In genomic region chr2:86482034-86482433, GRCh38 we compare ENCODE assay signal across 15 cellular contexts. TPM values are rescaled to one million over a fixed set of nuclear protein-coding genes. Genes with fewer than 3 reads are reported as not detected.
DNase-seq lines count a peak whose midpoint lies in the region; ATAC-seq and TF ChIP-seq lines count a peak whose summit lies in the region.
"Had no signal": no experiment of that assay in that cellular context is flagged by ENCODE, and none has a peak within 500 bp of the region (broad histone marks: within the 10 kb centered on the region; RNA-seq: fewer than 3 reads in every experiment).

No MANE protein-coding gene starts in this region.

- H3K4me1 Mint-ChIP-seq in activated T-helper 17 cell treated with anti-CD3 and anti-CD28 coated beads, Interleukin-2, amount 50 U/mL, for 72 hours: peaks cover 54% of the 10 kb centered on the region
- H3K4me1 Mint-ChIP-seq: IgD-negative memory B cell, neural progenitor cell had no signal

- H3F3A ChIP-seq in SK-N-SH (replicated peaks; ENCODE audit: insufficient read depth): no peaks in the 10 kb centered on the region

- TF ChIP-seq RAD21 in SK-N-SH (IDR thresholded peaks at IDR 0.05; ENCODE audit: low read length): no peak

- peak overlapping the region; percentile 13 for H3K4me3 Mint-ChIP-seq in activated T-helper 17 cell treated with anti-CD3 and anti-CD28 coated beads, Interleukin-2, amount 50 U/mL, for 72 hours
- H3K4me3 Mint-ChIP-seq: neural progenitor cell had no signal

- H3K36me3 ChIP-seq in heart right ventricle (peaks cover 0 to 100% (median 81%) of the 10 kb centered on the region in 9 donors), esophagus squamous epithelium (peaks cover 27 to 100% (median 39%) of the 10 kb centered on the region in 3 donors), tibial artery (peaks cover 88 to 97% (median 97%) of the 10 kb centered on the region in 3 donors), SK-N-SH (replicated peaks in 1 of 2; ENCODE audit: control insufficient read depth in 1 of 2, insufficient read depth in 2 of 2, low read length in 1 of 2) (peaks cover 89 to 98% of the 10 kb centered on the region in 2 experiments)

- WGBS in heart right ventricle, 2 donors: 90 to 92% methylated on average over 3 of the region's 3 CpGs
- WGBS in esophagus squamous epithelium, 2 donors: 67 to 83% methylated on average over 3 of the region's 3 CpGs
- WGBS in SK-N-SH (ENCODE audit: low lambda C conversion rate): 99% methylated on average over 3 of the region's 3 CpGs

- H3K4me2 ChIP-seq in SK-N-SH: no peak overlapping the region
- H3K4me2 ChIP-seq: neural progenitor cell, smooth muscle cell had no signal

- ATAC-seq in heart right ventricle (no peak), Right ventricle myocardium superior (ENCODE audit: poor library complexity) (no peak)
- peak; percentile 92 for ATAC-seq in activated T-helper 17 cell treated with anti-CD3 and anti-CD28 coated beads, Interleukin-2, amount 50 U/mL, for 72 hours (replicated peaks)
- ATAC-seq: HCT116 had no signal

- intact Hi-C loops in heart right ventricle (cut with DNase I) (no loop called here), Right ventricle myocardium superior (cut with DNase I) (no loop called here), esophagus squamous epithelium (cut with DNase I) (no loop called here), tibial artery (cut with DNase I; ENCODE audit: low total_unique reads) (no loop called here), head of caudate nucleus (cut with DNase I) (no loop called here)

- POLR2A ChIA-PET in SK-N-SH (lab: Yijun Ruan, JAX): no interaction called here

- H3K4me3 ChIP-seq in heart right ventricle (no peak overlapping the region), esophagus squamous epithelium (no peak overlapping the region), tibial artery (no peak overlapping the region), SK-N-SH (ENCODE audit: low read depth in 2 of 2, low read length in 1 of 2) (no peak overlapping the region)
- H3K4me3 ChIP-seq: neural progenitor cell, smooth muscle cell had no signal

- peaks cover 100% of the 10 kb centered on the region for H3K36me3 Mint-ChIP-seq in activated T-helper 17 cell treated with anti-CD3 and anti-CD28 coated beads, Interleukin-2, amount 50 U/mL, for 72 hours (ENCODE audit: low read depth)

- TF ChIP-seq POLR2A in esophagus squamous epithelium (IDR thresholded peaks at IDR 0.05): no peak

- no peaks in the 10 kb centered on the region for H3K9me3 Mint-ChIP-seq in activated T-helper 17 cell treated with anti-CD3 and anti-CD28 coated beads, Interleukin-2, amount 50 U/mL, for 72 hours
- H3K9me3 Mint-ChIP-seq: IgD-negative memory B cell, neural progenitor cell had no signal

- no peaks in the 10 kb centered on the region for H3K9me3 ChIP-seq in heart right ventricle
- no peaks in the 10 kb centered on the region for H3K9me3 ChIP-seq in esophagus squamous epithelium
- no peaks in the 10 kb centered on the region for H3K9me3 ChIP-seq in tibial artery
- no peaks in the 10 kb centered on the region for H3K9me3 ChIP-seq in SK-N-SH

- H3K27ac Mint-ChIP-seq in activated T-helper 17 cell treated with anti-CD3 and anti-CD28 coated beads, Interleukin-2, amount 50 U/mL, for 72 hours: peak overlapping the region; percentile 16
- H3K27ac Mint-ChIP-seq: neural progenitor cell had no signal

- H3K27me3 ChIP-seq in heart right ventricle (no peaks in the 10 kb centered on the region), esophagus squamous epithelium (no peaks in the 10 kb centered on the region), tibial artery (no peaks in the 10 kb centered on the region), SK-N-SH (ENCODE audit: insufficient read depth) (no peaks in the 10 kb centered on the region)
- H3K27me3 ChIP-seq: neural progenitor cell had no signal

- CTCF ChIA-PET in SK-N-SH (lab: Yijun Ruan, JAX): no interaction called here

- no peak overlapping the region for H2AFZ ChIP-seq in SK-N-SH (ENCODE audit: low read depth)
- H2AFZ ChIP-seq: neural progenitor cell had no signal

- DNase-seq in heart right ventricle (no peak), Right ventricle myocardium superior (no peak), esophagus squamous epithelium (lab: John Stamatoyannopoulos, UW) (no peak), tibial artery (no peak), activated gamma-delta T cell (lab: John Stamatoyannopoulos, UW) (no peak), head of caudate nucleus (no peak), SK-N-SH (no peak)
- DNase-seq: central memory CD4-positive, alpha-beta T cell; NCI-H2029; SW 1271 had no signal

- no peak for TF ChIP-seq EP300 in SK-N-SH (IDR thresholded peaks at IDR 0.05; ENCODE audit: borderline replicate concordance in 1 of 2, low read depth in 1 of 2, low read length in 1 of 2)

- 0 out of 2 replicates have a peak, but pooled peaks cover 4% of the 10 kb centered on the region for H3K79me2 ChIP-seq in SK-N-SH (ENCODE audit: insufficient read depth)

- H3K27me3 Mint-ChIP-seq in activated T-helper 17 cell treated with anti-CD3 and anti-CD28 coated beads, Interleukin-2, amount 50 U/mL, for 72 hours: no peaks in the 10 kb centered on the region
- H3K27me3 Mint-ChIP-seq: IgD-negative memory B cell had no signal

- no peak overlapping the region for H3K9ac ChIP-seq in SK-N-SH
- H3K9ac ChIP-seq: neural progenitor cell had no signal

- H3K9me2 ChIP-seq in SK-N-SH: no peaks in the 10 kb centered on the region

- H4K20me1 ChIP-seq in SK-N-SH (ENCODE audit: insufficient read depth): peaks cover 3% of the 10 kb centered on the region

- TF ChIP-seq CTCF in heart right ventricle (IDR thresholded peaks at IDR 0.05): no peak
- TF ChIP-seq CTCF in esophagus squamous epithelium (IDR thresholded peaks at IDR 0.05): no peak
- TF ChIP-seq CTCF in tibial artery (IDR thresholded peaks at IDR 0.05): no peak
- TF ChIP-seq CTCF in SK-N-SH (IDR thresholded peaks at IDR 0.05): no peak

- H3K27ac ChIP-seq in heart right ventricle: peak overlapping the region in 6 of 10 donors; percentile 11 to 46 (median 27)
- peak overlapping the region in 3 of 4 donors; percentile 59 to 78 (median 64) for H3K27ac ChIP-seq in esophagus squamous epithelium
- H3K27ac ChIP-seq in tibial artery: peak overlapping the region; percentile 76 to 80
- H3K27ac ChIP-seq in SK-N-SH (ENCODE audit: low read depth in 2 of 2, low read length in 1 of 2): no peak overlapping the region
- H3K27ac ChIP-seq: neural progenitor cell had no signal

- H3K4me1 ChIP-seq in heart right ventricle: peaks cover 3 to 60% (median 25%) of the 10 kb centered on the region in 9 donors
- H3K4me1 ChIP-seq in esophagus squamous epithelium: peaks cover 0 to 40% (median 13%) of the 10 kb centered on the region in 3 donors
- H3K4me1 ChIP-seq in tibial artery: peaks cover 0 to 72% (median 26%) of the 10 kb centered on the region in 4 donors
- no peaks in the 10 kb centered on the region for H3K4me1 ChIP-seq in SK-N-SH (ENCODE audit: control insufficient read depth in 1 of 2, insufficient read depth in 2 of 2, low read depth in 1 of 2, low read length in 1 of 2)
- H3K4me1 ChIP-seq: neural progenitor cell had no signal

TF ChIP-seq in SK-N-SH, 30 proteins besides CTCF, POLR2A, EP300 and RAD21 (continues in another document):
- TF ChIP-seq YY1 (IDR thresholded peaks at IDR 0.05; ENCODE audit: low read depth): no peak
- no peak for TF ChIP-seq TCF12 (IDR thresholded peaks at IDR 0.05)
- TF ChIP-seq ZBTB33 (IDR thresholded peaks at IDR 0.05; ENCODE audit: borderline replicate concordance, low read depth): no peak
- TF ChIP-seq JUND (IDR thresholded peaks at IDR 0.05): no peak
- TF ChIP-seq FOSL2 (IDR thresholded peaks at IDR 0.05; ENCODE audit: borderline replicate concordance, low read depth): no peak
- TF ChIP-seq, protein P1, sequence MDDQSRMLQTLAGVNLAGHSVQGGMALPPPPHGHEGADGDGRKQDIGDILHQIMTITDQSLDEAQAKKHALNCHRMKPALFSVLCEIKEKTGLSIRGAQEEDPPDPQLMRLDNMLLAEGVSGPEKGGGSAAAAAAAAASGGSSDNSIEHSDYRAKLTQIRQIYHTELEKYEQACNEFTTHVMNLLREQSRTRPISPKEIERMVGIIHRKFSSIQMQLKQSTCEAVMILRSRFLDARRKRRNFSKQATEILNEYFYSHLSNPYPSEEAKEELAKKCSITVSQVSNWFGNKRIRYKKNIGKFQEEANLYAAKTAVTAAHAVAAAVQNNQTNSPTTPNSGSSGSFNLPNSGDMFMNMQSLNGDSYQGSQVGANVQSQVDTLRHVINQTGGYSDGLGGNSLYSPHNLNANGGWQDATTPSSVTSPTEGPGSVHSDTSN (IDR thresholded peaks at IDR 0.05): no peak
- TF ChIP-seq NRF1 (IDR thresholded peaks at IDR 0.05; ENCODE audit: low read depth, low read length): no peak
- no peak for TF ChIP-seq GABPA (IDR thresholded peaks at IDR 0.05; ENCODE audit: low read depth)
- no peak for TF ChIP-seq POLR2AphosphoS5 (IDR thresholded peaks at IDR 0.05; ENCODE audit: low read depth, low read length)

RNA-seq across cellular contexts. Expression of gene KDM3A, which starts 40.9 kb away (rescaled TPM):
- total RNA-seq in heart right ventricle: 10 to 100 TPM; 24.8 to 53.7 (median 35.0) TPM
- polyA plus RNA-seq in heart right ventricle: 10 to 100 TPM; 17.1 to 29.7 TPM
- total RNA-seq in Right ventricle myocardium superior: 27.2 TPM
- total RNA-seq in activated T-helper 17 cell treated with anti-CD3 and anti-CD28 coated beads, Interleukin-2, amount 50 U/mL, for 72 hours: 100 to 1,000 TPM in 1 of 2 donors, 10 to 100 TPM in 1; 86.5 to 204 TPM
- 10 to 100 TPM; 22.0 to 60.7 (median 23.9) TPM for total RNA-seq in esophagus squamous epithelium
- polyA plus RNA-seq in SK-N-SH (2012; rRNA removed): 13.7 and 20.4 TPM in 2 replicates
- 13.4 and 14.0 TPM in 2 replicates for polyA plus RNA-seq in SK-N-SH (2012; cell fraction: cytosol; rRNA removed)
- 33.3 and 56.7 TPM in 2 replicates for polyA plus RNA-seq in SK-N-SH (2012; cell fraction: nucleus; rRNA removed)

Comparison
In these comparisons a context has a peak if more than half of its experiments do, and no peak if none do; other contexts are left out.
1. H3K27ac ChIP-seq: peak in heart right ventricle (6 of 10), esophagus squamous epithelium (3 of 4) and tibial artery (2 of 2); none in SK-N-SH (0 of 2).